ENCODE assay signal across 8 cellular contexts in genomic region chr18:23231340-23232021, GRCh38.
DNase-seq lines count a peak whose midpoint lies in the region; ATAC-seq and TF ChIP-seq lines count a peak whose summit lies in the region.

No MANE protein-coding gene starts in this region.

- no peaks in the 10 kb centered on the region for H3K27me3 ChIP-seq in Peyer's patch
- no peaks in the 10 kb centered on the region for H3K27me3 ChIP-seq in gastroesophageal sphincter

- H3K4me3 ChIP-seq in Peyer's patch (no peak overlapping the region), gastroesophageal sphincter (no peak overlapping the region)

- H3K27ac ChIP-seq in Peyer's patch, result peak overlapping the region; percentile 35 to 71 (median 40)
- peak overlapping the region in 3 of 4 donors; percentile 60 to 78 (median 73) for H3K27ac ChIP-seq in gastroesophageal sphincter

- 54 to 65% methylated on average over 11 to 20 of the region's 20 CpGs for WGBS in gastroesophageal sphincter (ENCODE audit: low coverage in 1 of 2), 2 donors

- TF ChIP-seq EP300 in gastroesophageal sphincter (IDR thresholded peaks at IDR 0.05), result no peak

- TF ChIP-seq CTCF in GM13976 (IDR thresholded peaks at IDR 0.05; ENCODE audit: borderline replicate concordance, control extremely low read depth, extremely low read depth, insufficient read depth, missing control alignments), result no peak
- TF ChIP-seq CTCF in Peyer's patch (IDR thresholded peaks at IDR 0.05), result no peak
- no peak for TF ChIP-seq CTCF in gastroesophageal sphincter (IDR thresholded peaks at IDR 0.05)

- DNase-seq in GM13976 (ENCODE audit: low spot score), result peak; percentile 85
- DNase-seq in Peyer's patch, result peak in 2 of 3 donors; percentile 80 to 89
- DNase-seq in activated T-helper 9 cell treated with anti-CD3 and anti-CD28 coated beads, Interleukin-2, amount 50 U/mL, for 16 hours (ENCODE audit: low read depth), result peak; percentile 49
- DNase-seq in stimulated activated CD4-positive, alpha-beta T cell treated with anti-CD3 and anti-CD28 coated beads, Interleukin-15, amount 100 ng/mL, for 1 hour (ENCODE audit: low read depth in 1 of 2, low spot score in 1 of 2), result peak; percentile 19 to 22
- DNase-seq in NCI-H446 treated with DMSO at 0.1 percent for 48 hours (lab: John Stamatoyannopoulos, UW), result no peak
- no peak for DNase-seq in iPS-NIHi7 (ENCODE audit: extremely low spot score)

- ATAC-seq in HG02840 (IDR thresholded peaks at IDR 0.05; ENCODE audit: low FRiP score, unreplicated experiment) (peak; percentile 81), gastroesophageal sphincter (peak; percentile 83)

- no peaks in the 10 kb centered on the region for H3K9me3 ChIP-seq in Peyer's patch
- H3K9me3 ChIP-seq in gastroesophageal sphincter, result no peaks in the 10 kb centered on the region

- TF ChIP-seq POLR2A in Peyer's patch (IDR thresholded peaks at IDR 0.05), result no peak
- no peak for TF ChIP-seq POLR2A in gastroesophageal sphincter (IDR thresholded peaks at IDR 0.05)

- in situ Hi-C loops in GM13976 (cut with MboI; ENCODE audit: low sequenced_read_pairs, unreplicated experiment), result no loop called here

- H3K4me1 ChIP-seq in Peyer's patch (peaks cover 0 to 19% (median 10%) of the 10 kb centered on the region in 4 donors), gastroesophageal sphincter (peaks cover 0 to 54% (median 27%) of the 10 kb centered on the region in 3 donors)

- H3K36me3 ChIP-seq in Peyer's patch (peaks cover 0 to 4% (median 0%) of the 10 kb centered on the region in 3 donors), gastroesophageal sphincter (peaks cover 0 to 6% of the 10 kb centered on the region in 2 donors)

Comparison
In these comparisons a context has a peak if more than half of its experiments do, and no peak if none do; other contexts are left out.
1. DNase-seq: peak in GM13976 (single experiment), Peyer's patch (2 of 3), activated T-helper 9 cell treated with anti-CD3 and anti-CD28 coated beads, Interleukin-2, amount 50 U/mL, for 16 hours (single experiment) and stimulated activated CD4-positive, alpha-beta T cell treated with anti-CD3 and anti-CD28 coated beads, Interleukin-15, amount 100 ng/mL, for 1 hour (2 of 2); none in NCI-H446 treated with DMSO at 0.1 percent for 48 hours (single experiment) and iPS-NIHi7 (single experiment).